In the genomic region with DNA sequence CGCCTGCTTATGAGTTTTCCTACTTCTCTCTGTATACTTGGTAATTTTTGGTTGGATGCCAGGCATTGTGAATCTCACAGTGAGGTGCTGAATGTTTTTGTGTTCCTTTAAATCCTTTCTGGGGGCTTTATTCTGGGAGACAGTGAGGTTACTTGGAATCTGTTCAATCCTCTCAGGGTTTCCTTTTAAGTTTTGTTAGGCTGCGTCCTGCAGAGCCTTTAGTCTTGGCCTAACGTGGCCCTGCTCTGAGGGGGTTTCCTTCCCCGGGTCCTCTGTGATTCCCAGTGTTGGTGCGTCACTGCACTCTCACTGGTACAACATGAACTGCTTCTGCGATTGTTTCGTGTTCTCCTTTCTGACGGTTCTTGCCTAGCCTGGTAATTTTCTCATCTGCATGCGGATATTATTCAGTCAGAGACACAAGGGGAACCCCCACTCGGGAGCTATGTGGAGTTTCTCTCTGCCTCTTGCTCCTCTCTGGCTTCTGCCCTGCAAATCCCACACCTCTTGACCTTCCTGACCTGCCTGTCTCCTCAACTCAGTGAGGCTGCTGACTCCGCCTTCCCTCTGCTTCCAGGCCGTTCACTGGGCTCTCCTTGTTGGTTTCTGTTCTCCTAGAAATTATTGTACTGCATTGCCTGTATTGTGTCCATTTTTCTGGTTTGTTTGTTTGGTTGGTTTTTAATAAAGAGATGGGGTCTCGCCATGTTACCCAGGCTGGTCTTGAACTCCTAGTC, we compare ENCODE assay signal across 1 cellular context.
TF ChIP-seq lines count a peak whose summit lies in the region.

No MANE protein-coding gene starts in this region.

TF ChIP-seq in GM12878, 131 proteins besides CTCF, POLR2A, EP300 and RAD21:
- TF ChIP-seq, protein P1, sequence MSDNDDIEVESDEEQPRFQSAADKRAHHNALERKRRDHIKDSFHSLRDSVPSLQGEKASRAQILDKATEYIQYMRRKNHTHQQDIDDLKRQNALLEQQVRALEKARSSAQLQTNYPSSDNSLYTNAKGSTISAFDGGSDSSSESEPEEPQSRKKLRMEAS (IDR thresholded peaks at IDR 0.05; ENCODE audit: low read depth, low read length), result no peak
- no peak for TF ChIP-seq LARP7 (IDR thresholded peaks at IDR 0.05)
- no peak for TF ChIP-seq ATF7 (IDR thresholded peaks at IDR 0.05; ENCODE audit: low read depth)
- no peak for TF ChIP-seq STAT3 (IDR thresholded peaks at IDR 0.05; ENCODE audit: low read depth, low read length)
- no peak for TF ChIP-seq TAF1 (IDR thresholded peaks at IDR 0.05; ENCODE audit: borderline replicate concordance, low read depth, low read length)
- TF ChIP-seq STAT1 (conservative IDR thresholded peaks at IDR 0.05), result no peak
- TF ChIP-seq SMARCA5 (IDR thresholded peaks at IDR 0.05), result no peak
- no peak for TF ChIP-seq ZNF24 (IDR thresholded peaks at IDR 0.05)
- no peak for TF ChIP-seq ZNF274 (IDR thresholded peaks at IDR 0.05; ENCODE audit: insufficient read depth, insufficient read length)
- no peak for TF ChIP-seq PML (IDR thresholded peaks at IDR 0.05; ENCODE audit: low read length)
- no peak for TF ChIP-seq SMC3 (IDR thresholded peaks at IDR 0.05; ENCODE audit: borderline replicate concordance, low read length)
- TF ChIP-seq CHD4 (IDR thresholded peaks at IDR 0.05), result no peak
- no peak for TF ChIP-seq SRF (IDR thresholded peaks at IDR 0.05; ENCODE audit: low read depth in 2 of 2, low read length in 2 of 2)
- TF ChIP-seq POLR2AphosphoS5 (IDR thresholded peaks at IDR 0.05; ENCODE audit: low read length), result no peak
- no peak for TF ChIP-seq MYB (IDR thresholded peaks at IDR 0.05; ENCODE audit: borderline replicate concordance, low read depth, low read length)
